8 cellular contexts compared by ENCODE assay signal in the genomic region with DNA sequence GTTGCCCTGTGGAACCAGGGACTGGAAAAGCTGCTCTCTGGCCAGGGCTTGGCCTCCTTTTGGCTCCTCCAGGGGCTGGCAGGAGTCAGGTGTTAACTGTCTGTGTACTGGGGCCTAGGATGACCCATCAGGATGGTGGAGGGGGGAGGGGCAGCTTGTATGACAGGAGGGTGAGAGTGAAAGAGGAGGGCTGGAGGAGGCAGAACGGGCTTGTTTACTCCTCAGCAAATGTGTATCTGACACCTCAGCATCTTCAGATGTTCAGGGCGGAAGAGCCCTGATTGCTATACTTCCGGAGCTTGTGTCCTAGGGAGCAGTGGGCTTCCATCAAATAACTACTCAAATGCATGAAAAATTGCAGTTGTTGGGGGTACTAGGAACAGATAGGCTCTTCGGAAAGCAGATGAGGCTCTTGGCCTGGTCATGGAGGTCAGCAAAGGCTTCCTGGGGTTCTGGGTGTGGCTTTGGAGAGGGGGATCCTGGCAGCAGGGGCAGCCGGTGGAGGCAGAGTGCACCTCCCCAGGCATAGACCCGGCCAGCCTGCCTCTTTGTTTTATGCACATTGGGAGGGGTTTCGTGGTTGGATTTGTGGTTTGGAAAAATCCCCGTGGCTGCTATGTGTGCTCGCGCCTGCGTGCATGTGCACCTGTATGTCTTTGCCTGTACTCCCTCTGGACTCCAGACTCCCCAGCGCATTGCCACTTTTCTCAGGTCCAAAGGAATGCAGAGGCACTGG. TPM values are rescaled to one million over a fixed set of nuclear protein-coding genes. Genes with fewer than 3 reads are reported as not detected.
DNase-seq lines count a peak whose midpoint lies in the region; ATAC-seq and TF ChIP-seq lines count a peak whose summit lies in the region.

No MANE protein-coding gene starts in this region.

- no peaks in the 10 kb centered on the region for H3K9me3 ChIP-seq in esophagus (ENCODE audit: control insufficient read depth in 2 of 2, insufficient read depth in 1 of 2, low read depth in 1 of 2, low read length in 1 of 2)

- no peak for TF ChIP-seq CTCF in GM13976 (IDR thresholded peaks at IDR 0.05; ENCODE audit: borderline replicate concordance, control extremely low read depth, extremely low read depth, insufficient read depth, missing control alignments)

- peak; percentile 43 for ATAC-seq in HG02943 (IDR thresholded peaks at IDR 0.05; ENCODE audit: low read depth, unreplicated experiment)

- in situ Hi-C loops in GM13976 (cut with MboI; ENCODE audit: low sequenced_read_pairs, unreplicated experiment) = no loop called here

- no peak overlapping the region for H3K4me3 ChIP-seq in esophagus (ENCODE audit: low read depth in 1 of 2, low read length in 2 of 2)

- WGBS in esophagus, 2 donors = 45 to 58% methylated on average over 12 of the region's 12 CpGs

- no peaks in the 10 kb centered on the region for H3K27me3 ChIP-seq in esophagus (ENCODE audit: control insufficient read depth in 1 of 2, insufficient read depth in 2 of 2, low read length in 2 of 2)

- H3K36me3 ChIP-seq in esophagus (ENCODE audit: control insufficient read depth in 2 of 2, insufficient read depth in 2 of 2, low read length in 1 of 2) = peaks cover 0 to 16% of the 10 kb centered on the region in 2 donors

- peak; percentile 78 for DNase-seq in GM13976 (ENCODE audit: low spot score)
- DNase-seq in activated CD4-positive, alpha-beta T cell treated with anti-CD3 and anti-CD28 coated beads for 24 hours (ENCODE audit: low read depth in 2 of 2) = peak; percentile 31 to 56
- peak; percentile 41 to 73 for DNase-seq in stimulated activated CD4-positive, alpha-beta T cell treated with anti-CD3 and anti-CD28 coated beads, Interleukin-4, amount 100 ng/mL, for 4 hours
- no peak for DNase-seq in MV-4-11 (lab: John Stamatoyannopoulos, UW)
- no peak for DNase-seq in NK-92 treated with Interleukin-12 subunit alpha and Interleukin-12 subunit beta, amount 100 ng/mL, for 24 hours (lab: John Stamatoyannopoulos, UW)
- no peak for DNase-seq in COLO829 (ENCODE audit: low spot score)

- H3K27ac ChIP-seq in esophagus (ENCODE audit: low read depth in 2 of 2, low read length in 1 of 2) = peak overlapping the region; percentile 62 to 69

- peaks cover 7 to 15% of the 10 kb centered on the region in 2 donors for H3K4me1 ChIP-seq in esophagus (ENCODE audit: control insufficient read depth in 2 of 2, insufficient read depth in 2 of 2, low read length in 1 of 2)

RNA-seq across cellular contexts. Expression of gene CD82, which starts 31.2 kb away (rescaled TPM):
- 100 to 1,000 TPM; 123 to 266 TPM for polyA plus RNA-seq in esophagus

Comparison
In these comparisons a context has a peak if more than half of its experiments do, and no peak if none do; other contexts are left out.
1. DNase-seq: peak in GM13976 (single experiment), activated CD4-positive, alpha-beta T cell treated with anti-CD3 and anti-CD28 coated beads for 24 hours (2 of 2) and stimulated activated CD4-positive, alpha-beta T cell treated with anti-CD3 and anti-CD28 coated beads, Interleukin-4, amount 100 ng/mL, for 4 hours (2 of 2); none in MV-4-11 (single experiment), NK-92 treated with Interleukin-12 subunit alpha and Interleukin-12 subunit beta, amount 100 ng/mL, for 24 hours (single experiment) and COLO829 (single experiment).